In genomic region chr12:95088339-95088738, GRCh38 we compare ENCODE assay signal across 14 cellular contexts. TPM values are rescaled to one million over a fixed set of nuclear protein-coding genes. Genes with fewer than 3 reads are reported as not detected.
A peak's percentile ranks its signal among the peaks of the same experiment; 100 is the strongest.
DNase-seq lines count a peak whose midpoint lies in the region; ATAC-seq and TF ChIP-seq lines count a peak whose summit lies in the region.
"Had no signal": no experiment of that assay in that cellular context is flagged by ENCODE, and none has a peak within 500 bp of the region (broad histone marks: within the 10 kb centered on the region; RNA-seq: fewer than 3 reads in every experiment).

No MANE protein-coding gene starts in this region.

- no peak for TF ChIP-seq CTCF in esophagus muscularis mucosa (IDR thresholded peaks at IDR 0.05)

- intact Hi-C loops in esophagus muscularis mucosa (cut with DNase I) (no loop called here), cardiac septum (cut with DNase I) (no loop called here)

- H3K36me3 ChIP-seq in SK-N-MC (ENCODE audit: insufficient read depth, low read length), result peaks cover 6% of the 10 kb centered on the region; the same call in 1 of the 2 replicates
- H3K36me3 ChIP-seq in esophagus muscularis mucosa, result peaks cover 19 to 43% (median 35%) of the 10 kb centered on the region in 4 donors

- H3K27ac ChIP-seq in SK-N-MC (peak overlapping the region; percentile 84), esophagus muscularis mucosa (replicated peaks in 1 of 4) (no peak overlapping the region)
- H3K27ac ChIP-seq: sigmoid colon had no signal

- H3K9ac ChIP-seq in SK-N-MC (ENCODE audit: insufficient read length), result no peak overlapping the region

- H3K9me3 ChIP-seq in SK-N-MC (ENCODE audit: low read depth, low read length) (no peaks in the 10 kb centered on the region), esophagus muscularis mucosa (no peaks in the 10 kb centered on the region)
- H3K9me3 ChIP-seq: sigmoid colon had no signal

- peak; percentile 79 for ATAC-seq in GM18511 (IDR thresholded peaks at IDR 0.05; ENCODE audit: unreplicated experiment)
- peak; percentile 64 for ATAC-seq in GM21526 (IDR thresholded peaks at IDR 0.05; ENCODE audit: low FRiP score, unreplicated experiment)
- peak; percentile 76 for ATAC-seq in HG03103 (IDR thresholded peaks at IDR 0.05; ENCODE audit: low read depth, unreplicated experiment)
- ATAC-seq: activated T-helper 17 cell treated with anti-CD3 and anti-CD28 coated beads, Interleukin-2, amount 50 U/mL, for 72 hours had no signal

- WGBS in esophagus muscularis mucosa, result 95% methylated on average over 1 of the region's 1 CpG

- no peaks in the 10 kb centered on the region for H3K27me3 ChIP-seq in esophagus muscularis mucosa
- H3K27me3 ChIP-seq: sigmoid colon had no signal

- H3K4me3 ChIP-seq in SK-N-MC (peak overlapping the region; percentile 14; the same call in 1 of the 2 replicates), esophagus muscularis mucosa (no peak overlapping the region)
- H3K4me3 ChIP-seq: sigmoid colon had no signal

- H3K4me1 ChIP-seq in esophagus muscularis mucosa, result peaks cover 16 to 23% (median 22%) of the 10 kb centered on the region in 4 donors

- no peak for TF ChIP-seq POLR2A in esophagus muscularis mucosa (IDR thresholded peaks at IDR 0.05; ENCODE audit: low read depth)

- no peak for DNase-seq in SK-N-MC (ENCODE audit: low read depth, low spot score)
- DNase-seq in esophagus muscularis mucosa (ENCODE audit: extremely low spot score), result no peak
- DNase-seq in dedifferentiated amniotic fluid mesenchymal stem cell (ENCODE audit: extremely low spot score), result no peak
- DNase-seq in superior temporal gyrus (ENCODE audit: extremely low spot score), result no peak
- no peak for DNase-seq in cardiac septum (ENCODE audit: low spot score)
- DNase-seq: activated CD4-positive, alpha-beta T cell treated with anti-CD3 and anti-CD28 coated beads, Interleukin-2, amount 50 U/mL, for 1 hour; mammary epithelial cell; NCI-H1092 treated with DMSO at 0.1 percent for 48 hours; sigmoid colon; T-helper 2 cell had no signal

- TF ChIP-seq EP300 in esophagus muscularis mucosa (IDR thresholded peaks at IDR 0.05), result no peak

RNA-seq across cellular contexts. Expression of gene NR2C1, which starts 14.9 kb away (rescaled TPM):
- 10 to 100 TPM; 31.5 to 57.3 (median 40.4) TPM for total RNA-seq in esophagus muscularis mucosa
- 34.6 TPM for total RNA-seq in cardiac septum
